Comparison of ENCODE assay signal across 28 cellular contexts in the genomic region with DNA sequence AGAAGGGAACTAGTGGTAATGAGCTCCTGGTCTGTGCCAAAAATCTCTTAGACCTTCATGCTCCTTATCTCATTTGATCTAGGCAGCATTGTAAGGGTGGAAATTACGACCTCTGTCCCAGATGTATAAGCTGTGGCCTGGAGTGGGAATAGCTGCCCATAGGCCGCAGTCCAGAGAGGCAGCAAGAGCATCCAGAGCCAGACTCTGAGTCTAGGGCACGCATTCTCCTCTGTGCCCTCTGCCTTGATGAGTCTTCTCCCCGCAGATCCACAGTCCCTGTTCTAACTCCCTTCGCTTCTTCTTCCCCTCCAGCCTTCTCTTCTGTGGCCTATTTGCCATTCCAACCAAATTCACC.
"Had no signal": no experiment of that assay in that cellular context is flagged by ENCODE, and none has a peak within 500 bp of the region (broad histone marks: within the 10 kb centered on the region; RNA-seq: fewer than 3 reads in every experiment).

No MANE protein-coding gene starts in this region.

- H3K4me3 Mint-ChIP-seq: naive thymus-derived CD8-positive, alpha-beta T cell; nephron; neural progenitor cell; stimulated activated naive B cell treated with anti-CD40 and anti-IgM and Interleukin-4, amounts not matched to agents 10 μg/mL and 1 μg/mL and 100 μg/mL, for 72 hours had no signal

- H3K4me2 ChIP-seq: neural progenitor cell, smooth muscle cell had no signal

- H3K4me1 ChIP-seq: heart left ventricle, lower lobe of right lung, right atrium auricular region, right lobe of liver, stomach, testis, thyroid gland, transverse colon, upper lobe of right lung had no signal

- H3K27ac Mint-ChIP-seq: naive thymus-derived CD8-positive, alpha-beta T cell; nephron; neural progenitor cell; progenitor cell of endocrine pancreas; stimulated activated naive B cell treated with anti-CD40 and anti-IgM and Interleukin-4, amounts not matched to agents 10 μg/mL and 1 μg/mL and 100 μg/mL, for 72 hours had no signal

- H3K9me3 Mint-ChIP-seq: naive thymus-derived CD8-positive, alpha-beta T cell; nephron; stimulated activated naive B cell treated with anti-CD40 and anti-IgM and Interleukin-4, amounts not matched to agents 10 μg/mL and 1 μg/mL and 100 μg/mL, for 72 hours had no signal

- H2AFZ ChIP-seq: neural progenitor cell had no signal

- H3K4me1 Mint-ChIP-seq: naive thymus-derived CD8-positive, alpha-beta T cell; stimulated activated naive B cell treated with anti-CD40 and anti-IgM and Interleukin-4, amounts not matched to agents 10 μg/mL and 1 μg/mL and 100 μg/mL, for 72 hours had no signal

- H3K4me3 ChIP-seq: heart left ventricle, left lung, lower lobe of right lung, neural progenitor cell, ovary, right atrium auricular region, right lobe of liver, smooth muscle cell, stomach, testis, thyroid gland, transverse colon, upper lobe of right lung had no signal

- H3K27me3 ChIP-seq: neutrophil, ovary, right atrium auricular region, right lobe of liver, testis, thyroid gland, transverse colon, upper lobe of right lung had no signal

- DNase-seq: heart left ventricle; kidney glomerular epithelial cell; left cardiac atrium; left lung; lower lobe of right lung; mammary epithelial cell; mesenchymal stem cell; naive thymus-derived CD8-positive, alpha-beta T cell; occipital lobe; ovary; right lobe of liver; stimulated activated CD4-positive, alpha-beta T cell treated with anti-CD3 and anti-CD28 coated beads, Interleukin-12 subunit alpha, Interleukin-12 subunit beta, amount 100 ng/mL, for 4 hours; stimulated activated CD4-positive, alpha-beta T cell treated with anti-CD3 and anti-CD28 coated beads, Interleukin-15, amount 100 ng/mL, for 24 hours; stimulated activated CD4-positive, alpha-beta T cell treated with anti-CD3 and anti-CD28 coated beads, Interleukin-2, amount 100 ng/mL, for 24 hours; stimulated activated CD4-positive, alpha-beta T cell treated with anti-CD3 and anti-CD28 coated beads, Interleukin-4, amount 100 ng/mL, for 1 hour; stimulated activated naive B cell treated with anti-CD40 and anti-IgM and Interleukin-4, amounts not matched to agents 10 μg/mL and 1 μg/mL and 100 μg/mL, for 72 hours; stimulated activated naive CD8-positive, alpha-beta T cell treated with anti-CD3 and anti-CD28 coated beads, Interleukin-15, Interleukin-2, amounts not matched to agents 100 U/mL and 50 U/mL, for 24 hours; stomach; testis; thyroid gland; transverse colon; upper lobe of right lung had no signal

- H3K27ac ChIP-seq: heart left ventricle, left lung, lower lobe of right lung, neural progenitor cell, neutrophil, ovary, right atrium auricular region, right lobe of liver, stomach, testis, thyroid gland, transverse colon, upper lobe of right lung had no signal

- H3K36me3 Mint-ChIP-seq: naive thymus-derived CD8-positive, alpha-beta T cell; neural progenitor cell; stimulated activated naive B cell treated with anti-CD40 and anti-IgM and Interleukin-4, amounts not matched to agents 10 μg/mL and 1 μg/mL and 100 μg/mL, for 72 hours had no signal

- H3K36me3 ChIP-seq: heart left ventricle, left lung, lower lobe of right lung, neural progenitor cell, neutrophil, ovary, right atrium auricular region, right lobe of liver, stomach, thyroid gland, transverse colon, upper lobe of right lung had no signal

- H3K9me3 ChIP-seq: heart left ventricle, left lung, lower lobe of right lung, neutrophil, ovary, right atrium auricular region, right lobe of liver, stomach, testis, thyroid gland, transverse colon, upper lobe of right lung had no signal
